In the genomic region with DNA sequence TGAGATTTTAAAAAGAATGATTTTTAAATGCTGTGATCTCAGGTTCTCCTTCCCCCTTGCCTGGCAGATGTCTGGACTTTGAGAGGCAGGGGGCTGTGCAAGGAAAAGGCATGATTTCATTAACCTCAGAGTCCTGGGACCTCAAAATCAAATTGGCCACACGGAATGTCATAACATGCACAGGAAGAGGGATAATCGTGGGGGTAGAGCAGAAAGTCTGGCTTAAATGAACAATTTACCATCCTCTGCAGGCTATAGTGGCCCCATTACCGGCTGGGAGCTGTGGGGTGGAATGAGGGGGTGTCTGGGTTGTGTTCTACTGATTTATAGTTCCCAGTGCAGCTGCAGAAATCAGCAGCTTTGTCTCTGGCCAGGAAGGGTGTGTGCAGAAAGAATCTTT, we compare ENCODE assay signal across 24 cellular contexts. TPM values are rescaled to one million over a fixed set of nuclear protein-coding genes. Genes with fewer than 3 reads are reported as not detected.
"Had no signal": no experiment of that assay in that cellular context is flagged by ENCODE, and none has a peak within 500 bp of the region (broad histone marks: within the 10 kb centered on the region; RNA-seq: fewer than 3 reads in every experiment).

No MANE protein-coding gene starts in this region.

- H3K27me3 ChIP-seq: colonic mucosa, neural progenitor cell, right atrium auricular region, testis had no signal

- ATAC-seq: esophagus mucosa; left lobe of liver; natural killer cell; stimulated activated memory B cell treated with anti-CD40 and anti-IgM and Interleukin-4, amounts not matched to agents 10 μg/mL and 1 μg/mL and 100 μg/mL, for 72 hours; stimulated activated naive CD8-positive, alpha-beta T cell treated with anti-CD3 and anti-CD28 coated beads, Interleukin-15, Interleukin-2, amounts not matched to agents 100 U/mL and 50 U/mL, for 24 hours had no signal

- H3K36me3 ChIP-seq: colonic mucosa, neural progenitor cell, prostate gland, right atrium auricular region, sigmoid colon, spleen, tibial artery had no signal

- H3K4me1 ChIP-seq: colonic mucosa, neural progenitor cell, prostate gland, right atrium auricular region, sigmoid colon, spleen, testis, tibial artery had no signal

- DNase-seq: colonic mucosa; effector CD8-positive, alpha-beta T cell; endodermal cell; foreskin melanocyte; head of caudate nucleus; natural killer cell; sigmoid colon; spleen; stimulated activated CD4-positive, alpha-beta T cell treated with anti-CD3 and anti-CD28 coated beads, Interleukin-4, amount 100 ng/mL, for 4 hours; stimulated activated naive CD8-positive, alpha-beta T cell treated with anti-CD3 and anti-CD28 coated beads, Interleukin-15, Interleukin-2, amounts not matched to agents 100 U/mL and 50 U/mL, for 24 hours; substantia nigra; testis; tibial artery had no signal

- H3K4me3 ChIP-seq: colonic mucosa, lung, neural progenitor cell, prostate gland, right atrium auricular region, sigmoid colon, spleen, testis, tibial artery had no signal

- H3K9me3 ChIP-seq: colonic mucosa, prostate gland, right atrium auricular region, sigmoid colon, spleen, testis, tibial artery had no signal

RNA-seq across cellular contexts. Expression of a gene that starts 10.8 kb away (rescaled TPM):
- total RNA-seq: esophagus mucosa, left lobe of liver, liver, mononuclear cell, natural killer cell, right atrium auricular region, spleen had no signal
- polyA plus RNA-seq: keratinocyte, spleen, urinary bladder had no signal
